31 cellular contexts compared by ENCODE assay signal in the genomic region with DNA sequence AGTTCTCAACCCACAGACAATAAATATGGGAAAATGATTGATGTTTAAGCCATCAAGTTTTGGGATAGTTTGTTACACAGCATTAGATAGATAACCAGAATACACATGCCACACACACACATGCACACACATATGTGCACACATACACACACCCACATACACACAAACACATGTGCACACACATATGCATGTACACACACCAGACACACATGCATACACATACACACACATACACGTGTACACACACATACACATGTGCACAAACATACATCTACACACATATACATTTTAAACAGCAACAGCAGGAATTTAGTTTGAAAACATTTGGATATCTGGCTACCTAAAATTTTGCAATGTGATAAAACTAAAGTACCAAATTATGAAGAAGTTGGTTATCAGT. TPM values are rescaled to one million over a fixed set of nuclear protein-coding genes. Genes with fewer than 3 reads are reported as not detected.
"Had no signal": no experiment of that assay in that cellular context is flagged by ENCODE, and none has a peak within 500 bp of the region (broad histone marks: within the 10 kb centered on the region; RNA-seq: fewer than 3 reads in every experiment).

No MANE protein-coding gene starts in this region.

- H3K36me3 ChIP-seq: cardiac muscle cell, colonic mucosa, esophagus squamous epithelium, gastroesophageal sphincter had no signal

- FAIRE-seq: endometrium, endothelial cell of umbilical vein had no signal

- H3K27me3 ChIP-seq: body of pancreas, cardiac muscle cell, colonic mucosa, esophagus squamous epithelium, gastroesophageal sphincter had no signal

- H3K4me1 ChIP-seq: body of pancreas, colonic mucosa, esophagus squamous epithelium, gastroesophageal sphincter had no signal

- DNase-seq: activated CD4-positive, alpha-beta memory T cell treated with anti-CD3 and anti-CD28 coated beads for 36 hours; activated CD4-positive, alpha-beta T cell treated with anti-CD3 and anti-CD28 coated beads for 36 hours; activated CD4-positive, alpha-beta T cell treated with anti-CD3 and anti-CD28 coated beads, Interleukin-2, amount 10 ng/mL, durations not matched to agents 24 days and 14 days; activated CD4-positive, CD25-positive, alpha-beta regulatory T cell; activated CD4-positive, CD25-positive, alpha-beta regulatory T cell treated with anti-CD3 and anti-CD28 coated beads, Interleukin-2, amount 50 U/mL, for 72 hours; activated CD8-positive, alpha-beta memory T cell treated with anti-CD3 and anti-CD28 coated beads, Interleukin-2, amount 10 ng/mL, durations not matched to agents 7 days and 5 days; activated CD8-positive, alpha-beta memory T cell treated with anti-CD3 and anti-CD28 coated beads, Interleukin-2, amount 50 U/mL, for 4 hours; activated CD8-positive, alpha-beta T cell treated with anti-CD3 and anti-CD28 coated beads, Interleukin-2, amount 10 ng/mL, durations not matched to agents 7 days and 5 days; activated gamma-delta T cell treated with Interleukin-2 at 50 U/mL for 16 hours; activated naive CD4-positive, alpha-beta T cell treated with anti-CD3 and anti-CD28 coated beads, Interleukin-2, amount 50 U/mL, for 16 hours; activated naive CD4-positive, alpha-beta T cell treated with Interleukin-2 at 50 U/mL for 16 hours; activated T-cell treated with anti-CD3 and anti-CD28 coated beads for 4 hours; activated T-cell treated with anti-CD3 and anti-CD28 coated beads, Interleukin-2, amount 50 U/mL, for 24 hours; activated T-cell treated with anti-CD3 and anti-CD28 coated beads, Interleukin-2, amount 50 U/mL, for 72 hours; amniotic stem cell; anterior cingulate cortex; body of pancreas; central memory CD4-positive, alpha-beta T cell; cerebellar nuclear complex; colonic mucosa; effector CD8-positive, alpha-beta T cell; esophagus squamous epithelium; foreskin melanocyte; T-helper 2 cell had no signal

- H3K27ac ChIP-seq: body of pancreas, cardiac muscle cell, colonic mucosa, epithelial cell of prostate, esophagus squamous epithelium, gastroesophageal sphincter had no signal

- ATAC-seq: activated CD4-positive, alpha-beta T cell treated with anti-CD3 and anti-CD28 coated beads for 36 hours; activated CD8-positive, alpha-beta memory T cell treated with anti-CD3 and anti-CD28 coated beads, Interleukin-2, amount 10 ng/mL, durations not matched to agents 7 days and 5 days; activated CD8-positive, alpha-beta T cell treated with anti-CD3 and anti-CD28 coated beads, Interleukin-2, amount 10 ng/mL, durations not matched to agents 7 days and 5 days; activated T-cell treated with anti-CD3 and anti-CD28 coated beads, Interleukin-2, amount 50 U/mL, for 72 hours; body of pancreas; gastroesophageal sphincter had no signal

- H3K9me3 ChIP-seq: body of pancreas, colonic mucosa, esophagus squamous epithelium, gastroesophageal sphincter had no signal

- H3K4me3 ChIP-seq: body of pancreas, cardiac muscle cell, colonic mucosa, esophagus squamous epithelium, gastroesophageal sphincter had no signal

RNA-seq across cellular contexts. Expression of gene TMEM150C, which starts 42.7 kb away (rescaled TPM):
- total RNA-seq: activated CD4-positive, alpha-beta memory T cell treated with anti-CD3 and anti-CD28 coated beads for 36 hours; activated CD4-positive, alpha-beta T cell treated with anti-CD3 and anti-CD28 coated beads for 36 hours; activated CD4-positive, alpha-beta T cell treated with anti-CD3 and anti-CD28 coated beads, Interleukin-2, amount 10 ng/mL, durations not matched to agents 24 days and 14 days; activated CD8-positive, alpha-beta memory T cell treated with anti-CD3 and anti-CD28 coated beads for 36 hours; activated CD8-positive, alpha-beta memory T cell treated with anti-CD3 and anti-CD28 coated beads, Interleukin-2, amount 10 ng/mL, durations not matched to agents 7 days and 5 days; activated CD8-positive, alpha-beta T cell treated with anti-CD3 and anti-CD28 coated beads, Interleukin-2, amount 10 ng/mL, durations not matched to agents 7 days and 5 days; T-helper 1 cell treated with Interleukin-12 subunit alpha and Interleukin-12 subunit beta and Interleukin-4 antibody, amounts not matched to agents 30 ng/mL and 1 ng/mL, for 36 hours had no signal
